In genomic region chr18:63431180-63431579, GRCh38 we compare ENCODE assay signal across 33 cellular contexts. TPM values are rescaled to one million over a fixed set of nuclear protein-coding genes. Genes with fewer than 3 reads are reported as not detected.
"Had no signal": no experiment of that assay in that cellular context is flagged by ENCODE, and none has a peak within 500 bp of the region (broad histone marks: within the 10 kb centered on the region; RNA-seq: fewer than 3 reads in every experiment).

No MANE protein-coding gene starts in this region.

- H3K4me1 ChIP-seq: gastrocnemius medialis, left lung, lower lobe of right lung had no signal

- H3K9me3 ChIP-seq: esophagus squamous epithelium, gastrocnemius medialis, heart right ventricle, left lung, lower lobe of right lung, mucosa of descending colon had no signal

- H3K4me1 Mint-ChIP-seq: mesothelial cell of epicardium, naive B cell had no signal

- H3K27ac ChIP-seq: epithelial cell of prostate, esophagus squamous epithelium, gastrocnemius medialis, heart right ventricle, left lung, lower lobe of right lung had no signal

- H3K27me3 Mint-ChIP-seq: dendritic cell treated with granulocyte-macrophage colony-stimulating factor and Interleukin-4, amounts not matched to agents 40 ng/mL and 50 ng/mL, for 4 days had no signal

- H3K4me3 ChIP-seq: esophagus squamous epithelium, gastrocnemius medialis, heart right ventricle, left lung, lower lobe of right lung, mucosa of descending colon had no signal

- H3K27ac Mint-ChIP-seq: dendritic cell treated with granulocyte-macrophage colony-stimulating factor and Interleukin-4, amounts not matched to agents 40 ng/mL and 50 ng/mL, for 4 days; effector memory CD8-positive, alpha-beta T cell; endodermal cell; mesothelial cell of epicardium had no signal

- FAIRE-seq: colon, endometrium, islet of Langerhans, keratinocyte had no signal

- H3K4me3 Mint-ChIP-seq: dendritic cell treated with granulocyte-macrophage colony-stimulating factor and Interleukin-4, amounts not matched to agents 40 ng/mL and 50 ng/mL, for 4 days; effector memory CD8-positive, alpha-beta T cell; endodermal cell; mesothelial cell of epicardium; naive B cell had no signal

- ATAC-seq: effector memory CD8-positive, alpha-beta T cell; esophagus mucosa; gastrocnemius medialis; heart right ventricle; left cardiac atrium; left lung; left ventricle myocardium superior; lower lobe of right lung; mucosa of descending colon had no signal

- H3K27me3 ChIP-seq: esophagus squamous epithelium, gastrocnemius medialis had no signal

- H3K36me3 Mint-ChIP-seq: mesothelial cell of epicardium, naive B cell had no signal

- H3K9me3 Mint-ChIP-seq: dendritic cell treated with granulocyte-macrophage colony-stimulating factor and Interleukin-4, amounts not matched to agents 40 ng/mL and 50 ng/mL, for 4 days; effector memory CD8-positive, alpha-beta T cell; endodermal cell; mesothelial cell of epicardium; naive B cell had no signal

- DNase-seq: cortex of kidney; effector CD8-positive, alpha-beta T cell; effector memory CD8-positive, alpha-beta T cell; endodermal cell; erythroblast; esophagus squamous epithelium; foreskin fibroblast; foreskin melanocyte; gastrocnemius medialis; glutamatergic neuron; head of caudate nucleus; heart right ventricle; hippocampal formation; left cardiac atrium; left lung; left ventricle myocardium superior; lower lobe of right lung; mesenchymal stem cell; mucosa of descending colon; naive B cell had no signal

- H3K36me3 ChIP-seq: esophagus squamous epithelium, gastrocnemius medialis, heart right ventricle, left lung, lower lobe of right lung had no signal

RNA-seq across cellular contexts. Expression of gene SERPINB5, which starts 45.6 kb away (rescaled TPM):
- total RNA-seq: dermis microvascular lymphatic vessel endothelial cell, gastrocnemius medialis, glomerular endothelial cell, heart right ventricle, left cardiac atrium, left ventricle myocardium superior, lower lobe of right lung, lung microvascular endothelial cell, mesenteric fat pad, myocyte had no signal
